32 cellular contexts compared by ENCODE assay signal in the genomic region with DNA sequence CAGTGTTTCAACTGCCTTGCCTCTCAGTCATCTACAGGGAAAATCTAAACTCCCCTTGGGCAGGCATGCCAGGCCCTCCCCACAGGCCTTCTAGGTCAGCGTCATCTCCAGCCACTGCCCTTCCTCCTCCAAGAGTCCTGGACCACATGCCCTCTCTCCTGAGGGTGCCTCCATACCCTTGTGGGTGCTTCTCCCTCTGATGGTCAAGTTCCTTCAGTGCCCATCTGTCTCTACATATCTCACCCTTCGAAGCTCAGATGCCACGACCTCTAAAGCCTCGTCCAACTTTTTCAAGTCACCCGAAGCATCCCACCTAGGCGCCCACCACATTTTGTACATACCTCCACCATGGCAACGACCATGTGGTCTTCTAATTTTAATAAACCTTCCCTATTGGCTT. TPM values are rescaled to one million over a fixed set of nuclear protein-coding genes. Genes with fewer than 3 reads are reported as not detected.
"Had no signal": no experiment of that assay in that cellular context is flagged by ENCODE, and none has a peak within 500 bp of the region (broad histone marks: within the 10 kb centered on the region; RNA-seq: fewer than 3 reads in every experiment).

No MANE protein-coding gene starts in this region.

- DNase-seq: stimulated activated CD4-positive, alpha-beta T cell treated with anti-CD3 and anti-CD28 coated beads, Interleukin-2, amount 100 ng/mL, for 48 hours; stimulated activated CD4-positive, alpha-beta T cell treated with anti-CD3 and anti-CD28 coated beads, Interleukin-4, amount 100 ng/mL, for 1 hour; stimulated activated CD4-positive, alpha-beta T cell treated with anti-CD3 and anti-CD28 coated beads, Interleukin-4, amount 100 ng/mL, for 24 hours; stimulated activated CD4-positive, alpha-beta T cell treated with anti-CD3 and anti-CD28 coated beads, Interleukin-4, amount 100 ng/mL, for 4 hours; stimulated activated CD8-positive, alpha-beta memory T cell treated with anti-CD3 and anti-CD28 coated beads, Interleukin-4, amount 100 ng/mL, for 48 hours; stimulated activated naive B cell treated with anti-CD40 and anti-IgM and Interleukin-4, amounts not matched to agents 10 μg/mL and 1 μg/mL and 100 μg/mL, for 72 hours; stimulated activated naive CD4-positive, alpha-beta T cell; stimulated activated naive CD4-positive, alpha-beta T cell treated with Interleukin-2 at 50 U/mL for 16 hours; stimulated activated naive CD8-positive, alpha-beta T cell treated with anti-CD3 and anti-CD28 coated beads, Interleukin-15, amount 100 ng/mL, for 72 hours; stimulated activated naive CD8-positive, alpha-beta T cell treated with anti-CD3 and anti-CD28 coated beads, Interleukin-15, Interleukin-2, amounts not matched to agents 100 U/mL and 50 U/mL, for 24 hours; stomach; substantia nigra; testis; thyroid gland; tibial artery; transverse colon; trophoblast cell; upper lobe of left lung; upper lobe of right lung; uterus had no signal

- H3K36me3 ChIP-seq: stomach, suprapubic skin, thoracic aorta, thyroid gland, tibial artery, tibial nerve, transverse colon, upper lobe of left lung, upper lobe of right lung, uterus, vagina had no signal

- H3K27me3 Mint-ChIP-seq: stimulated activated naive CD8-positive, alpha-beta T cell treated with anti-CD3 and anti-CD28 coated beads, Interleukin-15, amount 100 ng/mL, for 72 hours; stimulated activated naive CD8-positive, alpha-beta T cell treated with anti-CD3 and anti-CD28 coated beads, Interleukin-15, Interleukin-2, amounts not matched to agents 100 ng/mL and 50 ng/mL, for 24 hours; type B pancreatic cell had no signal

- H3K36me3 Mint-ChIP-seq: stimulated activated effector memory CD8-positive, alpha-beta T cell treated with anti-CD3 and anti-CD28 coated beads, Interleukin-12 subunit alpha, Interleukin-12 subunit beta, amount 100 ng/mL, for 72 hours; stimulated activated memory B cell treated with anti-CD40 and anti-IgM and Interleukin-4, amounts not matched to agents 10 μg/mL and 1 μg/mL and 100 μg/mL, for 72 hours; stimulated activated naive B cell treated with anti-CD40 and anti-IgM and Interleukin-4, amounts not matched to agents 10 μg/mL and 1 μg/mL and 100 μg/mL, for 72 hours; type B pancreatic cell had no signal

- H3K27me3 ChIP-seq: stomach, suprapubic skin, testis, thyroid gland, tibial artery, tibial nerve, transverse colon, upper lobe of left lung, upper lobe of right lung, uterus, vagina had no signal

- H3K27ac Mint-ChIP-seq: stimulated activated effector memory CD8-positive, alpha-beta T cell treated with anti-CD3 and anti-CD28 coated beads, Interleukin-12 subunit alpha, Interleukin-12 subunit beta, amount 100 ng/mL, for 72 hours; stimulated activated memory B cell treated with anti-CD40 and anti-IgM and Interleukin-4, amounts not matched to agents 10 μg/mL and 1 μg/mL and 100 μg/mL, for 72 hours; stimulated activated naive B cell treated with anti-CD40 and anti-IgM and Interleukin-4, amounts not matched to agents 10 μg/mL and 1 μg/mL and 100 μg/mL, for 72 hours; stimulated activated naive CD8-positive, alpha-beta T cell treated with anti-CD3 and anti-CD28 coated beads, Interleukin-15, amount 100 ng/mL, for 72 hours; stimulated activated naive CD8-positive, alpha-beta T cell treated with anti-CD3 and anti-CD28 coated beads, Interleukin-15, Interleukin-2, amounts not matched to agents 100 ng/mL and 50 ng/mL, for 24 hours; type B pancreatic cell had no signal

- ATAC-seq: stimulated activated effector memory CD8-positive, alpha-beta T cell treated with anti-CD3 and anti-CD28 coated beads, Interleukin-12 subunit alpha, Interleukin-12 subunit beta, amount 100 ng/mL, for 72 hours; stimulated activated memory B cell treated with anti-CD40 and anti-IgM and Interleukin-4, amounts not matched to agents 10 μg/mL and 1 μg/mL and 100 μg/mL, for 72 hours; stimulated activated naive B cell treated with anti-CD40 and anti-IgM and Interleukin-4, amounts not matched to agents 10 μg/mL and 1 μg/mL and 100 μg/mL, for 72 hours; stimulated activated naive CD8-positive, alpha-beta T cell treated with anti-CD3 and anti-CD28 coated beads, Interleukin-15, amount 100 ng/mL, for 72 hours; stimulated activated naive CD8-positive, alpha-beta T cell treated with anti-CD3 and anti-CD28 coated beads, Interleukin-15, Interleukin-2, amounts not matched to agents 100 U/mL and 50 U/mL, for 24 hours; upper lobe of right lung had no signal

- H3K27ac ChIP-seq: stomach, suprapubic skin, testis, thoracic aorta, thyroid gland, tibial artery, tibial nerve, transverse colon, upper lobe of left lung, upper lobe of right lung, uterus, vagina had no signal

- H3K4me3 Mint-ChIP-seq: stimulated activated effector memory CD8-positive, alpha-beta T cell treated with anti-CD3 and anti-CD28 coated beads, Interleukin-12 subunit alpha, Interleukin-12 subunit beta, amount 100 ng/mL, for 72 hours; stimulated activated memory B cell treated with anti-CD40 and anti-IgM and Interleukin-4, amounts not matched to agents 10 μg/mL and 1 μg/mL and 100 μg/mL, for 72 hours; stimulated activated naive B cell treated with anti-CD40 and anti-IgM and Interleukin-4, amounts not matched to agents 10 μg/mL and 1 μg/mL and 100 μg/mL, for 72 hours; stimulated activated naive CD8-positive, alpha-beta T cell treated with anti-CD3 and anti-CD28 coated beads, Interleukin-15, amount 100 ng/mL, for 72 hours; stimulated activated naive CD8-positive, alpha-beta T cell treated with anti-CD3 and anti-CD28 coated beads, Interleukin-15, Interleukin-2, amounts not matched to agents 100 ng/mL and 50 ng/mL, for 24 hours; type B pancreatic cell had no signal

- H3K9me3 Mint-ChIP-seq: stimulated activated effector memory CD8-positive, alpha-beta T cell treated with anti-CD3 and anti-CD28 coated beads, Interleukin-12 subunit alpha, Interleukin-12 subunit beta, amount 100 ng/mL, for 72 hours; stimulated activated memory B cell treated with anti-CD40 and anti-IgM and Interleukin-4, amounts not matched to agents 10 μg/mL and 1 μg/mL and 100 μg/mL, for 72 hours; stimulated activated naive B cell treated with anti-CD40 and anti-IgM and Interleukin-4, amounts not matched to agents 10 μg/mL and 1 μg/mL and 100 μg/mL, for 72 hours; stimulated activated naive CD8-positive, alpha-beta T cell treated with anti-CD3 and anti-CD28 coated beads, Interleukin-15, amount 100 ng/mL, for 72 hours; stimulated activated naive CD8-positive, alpha-beta T cell treated with anti-CD3 and anti-CD28 coated beads, Interleukin-15, Interleukin-2, amounts not matched to agents 100 ng/mL and 50 ng/mL, for 24 hours had no signal

- H3K4me3 ChIP-seq: stomach, suprapubic skin, testis, thoracic aorta, thyroid gland, tibial artery, tibial nerve, transverse colon, upper lobe of left lung, upper lobe of right lung, uterus, vagina had no signal

- H3K9me3 ChIP-seq: stomach, suprapubic skin, testis, thoracic aorta, thyroid gland, tibial artery, tibial nerve, transverse colon, upper lobe of left lung, upper lobe of right lung, uterus, vagina had no signal

RNA-seq across cellular contexts. Expression of a gene that starts 22.6 kb away (rescaled TPM):
- total RNA-seq: stomach, subcutaneous adipose tissue, suprapubic skin, temporal lobe, thoracic aorta, thyroid gland, tibial nerve, transverse colon, upper lobe of left lung, upper lobe of right lung, ureter, urinary bladder, uterus, vagina had no signal
